1 cellular context compared by ENCODE assay signal in genomic region chr11:33936745-33937612, GRCh38.
TF ChIP-seq lines count a peak whose summit lies in the region.

No MANE protein-coding gene starts in this region.

TF ChIP-seq in K562, 482 proteins besides CTCF, POLR2A, EP300 and RAD21 (continued from another document):
- TF ChIP-seq ZNF212 (CRISPR knock-in tag; IDR thresholded peaks at IDR 0.05) (no peak), ARID1B (IDR thresholded peaks at IDR 0.05) (peak; percentile 91), GATA2 (CRISPR knock-in tag; IDR thresholded peaks at IDR 0.05) (peak; percentile 49; the same call in 1 of the 2 replicates), RNF2 (IDR thresholded peaks at IDR 0.05) (peak; percentile 59; the same call in 1 of the 2 replicates), VEZF1 (CRISPR knock-in tag; IDR thresholded peaks at IDR 0.05) (peak; percentile 31; the same call in 1 of the 2 replicates), ZNF384 (IDR thresholded peaks at IDR 0.05; ENCODE audit: low read depth, low read length) (no peak), ZFP1 (CRISPR knock-in tag; IDR thresholded peaks at IDR 0.05) (peak; percentile 23; the same call in 1 of the 2 replicates), FOXA3 (CRISPR knock-in tag; conservative IDR thresholded peaks at IDR 0.05 in 1 of 2, IDR thresholded peaks at IDR 0.05 in 1 of 2) (peak in 1 of 2 experiments; percentile 35; a peak in 2 of 4 replicates), ETV1 (tag; conservative IDR thresholded peaks at IDR 0.05; ENCODE audit: low read depth) (0 out of 2 replicates have a peak, but pooled peaks have one; percentile 36), RNF219 (CRISPR knock-in tag; IDR thresholded peaks at IDR 0.05) (no peak), CBFA2T3 (IDR thresholded peaks at IDR 0.05) (peak; percentile 93), HINFP (tag; conservative IDR thresholded peaks at IDR 0.05; ENCODE audit: low read depth) (no peak), ATF6 (CRISPR knock-in tag; IDR thresholded peaks at IDR 0.05) (no peak), KDM5B (IDR thresholded peaks at IDR 0.05; ENCODE audit: insufficient replicate concordance, low read depth, low read length) (peak; percentile 55), RCOR1 (IDR thresholded peaks at IDR 0.05; ENCODE audit: borderline replicate concordance in 1 of 2, low read depth in 2 of 2, low read length in 2 of 2) (peak in 1 of 2 experiments; percentile 86; a peak in 2 of 4 replicates), HNRNPK (IDR thresholded peaks at IDR 0.05; ENCODE audit: low read depth, low read length, poor library complexity, severe bottlenecking) (no peak), TEAD4 (IDR thresholded peaks at IDR 0.05; ENCODE audit: low read length) (peak; percentile 87), TEAD4 (CRISPR knock-in tag; IDR thresholded peaks at IDR 0.05; ENCODE audit: borderline replicate concordance) (no peak), MTA3 (IDR thresholded peaks at IDR 0.05; ENCODE audit: borderline replicate concordance) (peak; percentile 63; the same call in 1 of the 2 replicates), ARID3A (IDR thresholded peaks at IDR 0.05; ENCODE audit: borderline replicate concordance, low read depth, low read length) (0 out of 2 replicates have a peak, but pooled peaks have one; percentile 57), HDAC8 (tag; IDR thresholded peaks at IDR 0.05) (no peak), KDM1A (IDR thresholded peaks at IDR 0.05) (peak; percentile 82 to 84; a peak in 3 of 4 replicates), MNT (conservative IDR thresholded peaks at IDR 0.05) (peak in 1 of 2 experiments; percentile 56; a peak in 1 of 4 replicates), ZNF184 (CRISPR knock-in tag; IDR thresholded peaks at IDR 0.05) (no peak), LEF1 (IDR thresholded peaks at IDR 0.05) (peak; percentile 56), ZFX (CRISPR knock-in tag; IDR thresholded peaks at IDR 0.05) (peak; percentile 67), ZNF609 (CRISPR knock-in tag; IDR thresholded peaks at IDR 0.05; ENCODE audit: borderline replicate concordance) (no peak), DACH1 (IDR thresholded peaks at IDR 0.05; ENCODE audit: partially characterized antibody) (peak; percentile 83), PHB (CRISPR knock-in tag; IDR thresholded peaks at IDR 0.05) (no peak), L3MBTL2 (IDR thresholded peaks at IDR 0.05) (peak; percentile 34), HDAC2 (IDR thresholded peaks at IDR 0.05) (peak; percentile 70), HES1 (IDR thresholded peaks at IDR 0.05; ENCODE audit: low read depth) (peak; percentile 28; the same call in 1 of the 2 replicates), ZNF395 (CRISPR knock-in tag; IDR thresholded peaks at IDR 0.05) (peak; percentile 82; the same call in 1 of the 2 replicates), ZBTB17 (CRISPR knock-in tag; IDR thresholded peaks at IDR 0.05) (0 out of 2 replicates have a peak, but pooled peaks have one; percentile 4), RBBP5 (IDR thresholded peaks at IDR 0.05; ENCODE audit: borderline replicate concordance, insufficient read depth, low read length, poor library complexity, severe bottlenecking) (peak; percentile 74), GATAD2A (IDR thresholded peaks at IDR 0.05) (peak; percentile 50; the same call in 1 of the 2 replicates), MTA2 (IDR thresholded peaks at IDR 0.05; ENCODE audit: low read depth) (peak; percentile 60), ZNF146 (CRISPR knock-in tag; IDR thresholded peaks at IDR 0.05; ENCODE audit: unreplicated experiment) (no peak), CEBPB (tag; IDR thresholded peaks at IDR 0.05) (peak; percentile 45), SMARCA5 (IDR thresholded peaks at IDR 0.05) (no peak), NR4A1 (CRISPR knock-in tag; IDR thresholded peaks at IDR 0.05) (no peak), NR4A1 (tag; IDR thresholded peaks at IDR 0.05) (0 out of 2 replicates have a peak, but pooled peaks have one; percentile 22), ZNF24 (IDR thresholded peaks at IDR 0.05) (peak; percentile 44; the same call in 1 of the 2 replicates), CTBP1 (IDR thresholded peaks at IDR 0.05; ENCODE audit: borderline replicate concordance) (peak; percentile 71)
